ENCODE assay signal across 8 cellular contexts in genomic region chr9:136327313-136327971, GRCh38. TPM values are rescaled to one million over a fixed set of nuclear protein-coding genes. Genes with fewer than 3 reads are reported as not detected.
DNase-seq lines count a peak whose midpoint lies in the region; ATAC-seq, FAIRE-seq and TF ChIP-seq lines count a peak whose summit lies in the region.

TSS of gene GPSM1 (plus strand) at chr9:136327539. CDS start at chr9:136327696, 157 bp downstream.

- DNase-seq in A549 (ENCODE audit: low read depth in 1 of 2, low spot score in 1 of 2) (peak in 1 of 2 experiments; percentile 52), HEK293T (ENCODE audit: extremely low spot score) (peak; percentile 63), dorsolateral prefrontal cortex (peak in 4 of 10 donors; percentile 37 to 80 (median 55)), LoVo (ENCODE audit: low spot score) (no peak)
- peak; percentile 65 for DNase-seq in activated CD4-positive, alpha-beta T cell treated with anti-CD3 and anti-CD28 coated beads for 36 hours
- DNase-seq in stimulated activated CD4-positive, alpha-beta T cell treated with anti-CD3 and anti-CD28 coated beads, TNF-alpha, amount 100 ng/mL, for 4 hours (ENCODE audit: low read depth in 3 of 3): peak; percentile 14 to 45 (median 26)

- TF ChIP-seq RAD21 in A549 (conservative IDR thresholded peaks at IDR 0.05 in 1 of 2, IDR thresholded peaks at IDR 0.05 in 1 of 2) (no peak), liver (IDR thresholded peaks at IDR 0.05) (no peak)

- intact Hi-C loops in activated CD4-positive, alpha-beta T cell treated with anti-CD3 and anti-CD28 coated beads for 36 hours (cut with DNase I, micrococcal nuclease): loop anchor here (1.0 to 5.0 kb wide), 2 partner anchors 35 to 36 kb away; partner anchors contain the start of gene DNLZ (in 2 of the 2)
- intact Hi-C loops in dorsolateral prefrontal cortex (cut with DNase I): loop anchor here in 1 of 2 donors (5.0 kb wide), 1 partner anchor 35 kb away; the partner anchor contains the start of gene DNLZ

- TF ChIP-seq EP300 in A549 (IDR thresholded peaks at IDR 0.05): no peak

- peak within 1 kb of the TSS; percentile 59 for H3K4me3 Mint-ChIP-seq in activated CD4-positive, alpha-beta T cell treated with anti-CD3 and anti-CD28 coated beads for 36 hours

- POLR2A ChIA-PET in A549 (lab: Yijun Ruan, JAX) (no interaction called here), HEK293T (lab: Yijun Ruan, JAX) (interaction anchor here (0.8 to 1.0 kb wide), 2 partner anchors 9 to 10 kb away, joined by 3 to 4 read pairs; no protein-coding TSS in a partner anchor)
- POLR2A ChIA-PET in activated CD4-positive, alpha-beta T cell treated with anti-CD3 and anti-CD28 coated beads for 36 hours (lab: Charles Lee): no interaction called here

- FAIRE-seq in A549 (lab: Jason Lieb, UNC): no peak

- H3K27ac ChIP-seq in A549: peak within 1 kb of the TSS; percentile 86 to 89
- peak within 1 kb of the TSS in 57 of 59 donors; percentile 40 to 94 (median 79) for H3K27ac ChIP-seq in dorsolateral prefrontal cortex
- peak within 1 kb of the TSS; percentile 50 to 72 for H3K27ac ChIP-seq in liver (ENCODE audit: low read depth in 1 of 2, low read length in 2 of 2)

- no peaks in the 10 kb centered on the region for H3K36me3 ChIP-seq in liver (ENCODE audit: control insufficient read depth in 4 of 4, insufficient read depth in 3 of 4, low read depth in 1 of 4, low read length in 3 of 4)

- H3K9ac ChIP-seq in liver (ENCODE audit: low read depth in 1 of 2, low read length in 2 of 2): no peak within 1 kb of the TSS

- peaks cover 18% of the 10 kb centered on the region for H3K4me1 ChIP-seq in A549
- peaks cover 0 to 12% (median under 1%) of the 10 kb centered on the region in 4 donors for H3K4me1 ChIP-seq in liver (ENCODE audit: control insufficient read depth in 4 of 4, insufficient read depth in 4 of 4, low read length in 3 of 4)

- H3K36me3 Mint-ChIP-seq in activated CD4-positive, alpha-beta T cell treated with anti-CD3 and anti-CD28 coated beads for 36 hours (ENCODE audit: low read depth): no peaks in the 10 kb centered on the region

- no peaks in the 10 kb centered on the region for H3K27me3 Mint-ChIP-seq in activated CD4-positive, alpha-beta T cell treated with anti-CD3 and anti-CD28 coated beads for 36 hours

- H3K4me2 ChIP-seq in A549: peak within 1 kb of the TSS; percentile 82

- no CpG with 5 or more reads among the region's 88 CpGs for WGBS in A549 (ENCODE audit: missing lambda C conversion rate)
- 4% methylated on average over 83 of the region's 88 CpGs for WGBS in liver

- H3K4me3 ChIP-seq in A549 (peak within 1 kb of the TSS; percentile 89), dorsolateral prefrontal cortex (peak within 1 kb of the TSS; percentile 57 to 87 (median 75)), liver (ENCODE audit: low read depth in 1 of 3, low read length in 3 of 3) (peak within 1 kb of the TSS in 1 of 3 donors; percentile 54)

- H3K9me3 Mint-ChIP-seq in activated CD4-positive, alpha-beta T cell treated with anti-CD3 and anti-CD28 coated beads for 36 hours (ENCODE audit: low read depth): no peaks in the 10 kb centered on the region

- H3K27ac Mint-ChIP-seq in activated CD4-positive, alpha-beta T cell treated with anti-CD3 and anti-CD28 coated beads for 36 hours: no peak within 1 kb of the TSS

- peak; percentile 33; the same call in 1 of the 2 replicates for TF ChIP-seq POLR2A in A549 (IDR thresholded peaks at IDR 0.05; ENCODE audit: low read length)

- H3K9me3 ChIP-seq in A549: no peaks in the 10 kb centered on the region
- no peaks in the 10 kb centered on the region for H3K9me3 ChIP-seq in liver (ENCODE audit: control insufficient read depth in 4 of 4, low read length in 3 of 4)

- CTCF ChIA-PET in A549 (lab: Yijun Ruan, JAX) (interaction anchor here (0.7 to 1.5 kb wide), 5 partner anchors 10 to 162 kb away, joined by 3 to 5 read pairs (median 3); partner anchors contain the start of gene DNLZ), HEK293T (lab: Yijun Ruan, JAX) (interaction anchor here (1.1 kb wide), 1 partner anchor 12 kb away, joined by 4 read pairs; no protein-coding TSS in a partner anchor)
- CTCF ChIA-PET in activated CD4-positive, alpha-beta T cell treated with anti-CD3 and anti-CD28 coated beads for 36 hours (lab: Charles Lee): no interaction called here

- H3K4me1 Mint-ChIP-seq in activated CD4-positive, alpha-beta T cell treated with anti-CD3 and anti-CD28 coated beads for 36 hours: peaks cover 6% of the 10 kb centered on the region

- TF ChIP-seq CTCF in A549 (IDR thresholded peaks at IDR 0.05) (no peak), dorsolateral prefrontal cortex (IDR thresholded peaks at IDR 0.05 in 54 of 56, conservative IDR thresholded peaks at IDR 0.05 in 2 of 56; ENCODE audit: low read depth in 1 of 56, partially characterized antibody in 56 of 56) (no peak), liver (IDR thresholded peaks at IDR 0.05; ENCODE audit: low read depth, low read length, missing input control) (no peak)

- ATAC-seq in A549: peak; percentile 20 to 44; a peak in 4 of 6 replicates
- peak; percentile 59 for ATAC-seq in activated CD4-positive, alpha-beta T cell treated with anti-CD3 and anti-CD28 coated beads for 36 hours
- ATAC-seq in GM18867 (IDR thresholded peaks at IDR 0.05; ENCODE audit: unreplicated experiment): no peak

- H3K27me3 ChIP-seq in dorsolateral prefrontal cortex (no peaks in the 10 kb centered on the region), liver (ENCODE audit: control insufficient read depth in 4 of 4, insufficient read depth in 4 of 4, low read length in 3 of 4) (no peaks in the 10 kb centered on the region)

TF ChIP-seq in A549, 52 proteins besides CTCF, POLR2A, EP300 and RAD21:
- no peak for TF ChIP-seq HEYL (CRISPR knock-in tag; IDR thresholded peaks at IDR 0.05)
- peak in 1 of 2 experiments; percentile 37; a peak in 1 of 5 replicates for TF ChIP-seq JUN (IDR thresholded peaks at IDR 0.05)

TF ChIP-seq in HEK293T, 16 proteins besides CTCF, POLR2A, EP300 and RAD21:
- peak; percentile 32; the same call in 1 of the 2 replicates for TF ChIP-seq FOXM1 (IDR thresholded peaks at IDR 0.05; ENCODE audit: borderline replicate concordance)
- TF ChIP-seq FOXA1 (IDR thresholded peaks at IDR 0.05): no peak
TF ChIP-seq in HEK293T: peak in this region for 1.

TF ChIP-seq in liver, 16 proteins besides CTCF, POLR2A, EP300 and RAD21:
- TF ChIP-seq HNF4G (IDR thresholded peaks at IDR 0.05): no peak

RNA-seq across cellular contexts. Expression of gene GPSM1, which starts in this region (rescaled TPM):
- polyA plus RNA-seq in A549 (2011; rRNA removed): 2.1 TPM in 2 replicates
- 6.5 and 10.5 TPM in 2 replicates for polyA plus RNA-seq in A549 (2012; cell fraction: cytosol; rRNA removed)
- polyA plus RNA-seq in A549 (2012; cell fraction: nucleus; rRNA removed): 29.9 and 39.9 TPM in 2 replicates
- polyA plus RNA-seq in A549 (2017; fragmentation: RNase III; extraction: RNeasy Plus Mini Kit Qiagen cat#74134 plus additional on column Dnase treatment): 8.2 to 9.9 TPM (median 8.8 TPM) in 3 replicates
- 1.8 and 2.7 TPM in 2 replicates for polyA minus RNA-seq in A549 (2011; rRNA and poly(A)+ RNA removed)
- 10 to 100 TPM in 1 of 2 experiments, 1 to 10 TPM in 1; 9.6 to 10.8 TPM for total RNA-seq in activated CD4-positive, alpha-beta T cell treated with anti-CD3 and anti-CD28 coated beads for 36 hours
- 10 to 100 TPM; 31.5 to 79.7 (median 44.8) TPM for total RNA-seq in dorsolateral prefrontal cortex
- total RNA-seq in liver: 1 to 10 TPM; 2.1 to 2.9 TPM
- 1 to 10 TPM in 1 of 2 donors, under 1 TPM in 1; 0.11 to 1.1 TPM for polyA plus RNA-seq in liver
